Comparison of ENCODE assay signal across 8 cellular contexts in the genomic region with DNA sequence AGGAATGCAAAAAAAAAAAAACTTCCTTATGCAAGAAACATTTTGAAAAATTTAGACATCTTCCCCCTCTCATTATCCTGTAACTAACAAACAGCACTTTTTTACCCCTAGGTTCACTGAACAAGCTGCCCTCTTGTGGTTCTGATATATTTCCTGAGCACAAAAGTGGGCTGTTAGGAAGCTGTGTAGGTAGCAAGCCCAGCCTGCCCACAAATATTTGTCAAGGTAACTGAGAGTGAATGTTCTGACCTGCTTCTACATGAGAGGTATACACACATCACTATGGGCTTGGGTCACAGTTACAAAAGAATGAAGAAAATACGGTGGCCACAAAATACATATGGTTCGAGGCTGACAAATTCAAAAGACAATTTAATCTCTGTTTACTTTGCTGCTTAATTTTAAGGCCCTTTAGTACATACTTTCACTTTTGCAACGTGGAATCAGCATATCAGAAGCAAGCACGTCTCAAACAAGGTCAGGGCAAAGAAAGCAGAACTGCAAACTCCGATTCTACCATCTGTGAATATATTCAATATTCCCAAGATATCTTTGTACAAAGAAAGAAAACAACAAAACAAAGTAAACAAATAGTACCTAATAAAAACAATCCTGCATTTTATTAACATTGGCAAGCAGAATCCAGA.
DNase-seq lines count a peak whose midpoint lies in the region; ATAC-seq, FAIRE-seq and TF ChIP-seq lines count a peak whose summit lies in the region.

No MANE protein-coding gene starts in this region.

- H3K4me3 ChIP-seq in GM12878: peak overlapping the region; percentile 20
- peak overlapping the region; percentile 27 to 33 for H3K4me3 ChIP-seq in uterus

- POLR2A ChIA-PET in GM12878 (lab: Charles Lee): interaction anchor here (0.6 to 1.1 kb wide), 2 partner anchors 19 to 35 kb away, joined by 3 read pairs; no protein-coding TSS in a partner anchor

- no peaks in the 10 kb centered on the region for H3K27me3 ChIP-seq in GM12878 (replicated peaks in 1 of 2; ENCODE audit: control insufficient read depth in 2 of 2, insufficient read depth in 2 of 2, low read length in 1 of 2)
- H3K27me3 ChIP-seq in uterus: no peaks in the 10 kb centered on the region

- H2AFZ ChIP-seq in GM12878 (ENCODE audit: control insufficient read depth, low read depth, low read length): no peak overlapping the region

- 2% methylated on average over 5 of the region's 5 CpGs for WGBS in GM12878 (ENCODE audit: insufficient coverage, insufficient replicate concordance, low lambda C conversion rate, missing lambda C conversion rate)

- peak; percentile 96 for FAIRE-seq in GM12878 (lab: Jason Lieb, UNC)

- peak overlapping the region; percentile 47 for H3K27ac ChIP-seq in GM12878 (ENCODE audit: control insufficient read depth, insufficient read depth)
- H3K27ac ChIP-seq in uterus: peak overlapping the region; percentile 55 to 79

- TF ChIP-seq EP300 in GM12878 (IDR thresholded peaks at IDR 0.05; ENCODE audit: borderline replicate concordance in 1 of 2, control insufficient read depth in 1 of 2, low read depth in 2 of 2, low read length in 2 of 2): peak in 1 of 2 experiments; percentile 6; a peak in 1 of 4 replicates

- TF ChIP-seq RAD21 in GM12878 (IDR thresholded peaks at IDR 0.05; ENCODE audit: insufficient read depth, low read depth, low read length): peak; percentile 71

- in situ Hi-C loops in GM12878 (cut with MboI): no loop called here

- TF ChIP-seq POLR2A in GM12878 (IDR thresholded peaks at IDR 0.05; ENCODE audit: low read depth, low read length) (no peak), uterus (IDR thresholded peaks at IDR 0.05) (no peak)

- intact Hi-C loops in GM12878 (cut with micrococcal nuclease; ENCODE audit: unreplicated experiment) (loop anchor here (2.0 to 5.0 kb wide), 4 partner anchors 72 to 494 kb away; partner anchors contain the start of gene N4BP2), left colon (cut with DNase I, micrococcal nuclease) (no loop called here), uterus (cut with DNase I; ENCODE audit: low total_unique reads) (no loop called here)

- no peaks in the 10 kb centered on the region for H4K20me1 ChIP-seq in GM12878 (ENCODE audit: control insufficient read depth, insufficient read depth)

- H3K4me1 ChIP-seq in GM12878 (ENCODE audit: control insufficient read depth, insufficient read depth, low read length) (peaks cover 18% of the 10 kb centered on the region; the same call in 1 of the 2 replicates), uterus (no peaks in the 10 kb centered on the region)

- ATAC-seq in GM18867 (IDR thresholded peaks at IDR 0.05; ENCODE audit: unreplicated experiment) (peak; percentile 85), HG03064 (IDR thresholded peaks at IDR 0.05; ENCODE audit: low read depth, unreplicated experiment) (peak; percentile 54), GM12878 (peak; percentile 89), left colon (peak; percentile 25)

- RAD21 ChIA-PET in GM12878 (lab: Charles Lee; ENCODE audit: unreplicated experiment): interaction anchor here (0.7 to 3.0 kb wide), 18 partner anchors 8 to 242 kb away, joined by 3 to 17 read pairs (median 4); no protein-coding TSS in a partner anchor

- peak overlapping the region; percentile 33 for H3K9ac ChIP-seq in GM12878 (ENCODE audit: control insufficient read depth, insufficient read depth, low read length)

- CTCF ChIA-PET in GM12878 (lab: Yijun Ruan, JAX): interaction anchor here (0.6 to 6.2 kb wide), 18 partner anchors 12 to 366 kb away, joined by 3 to 46 read pairs (median 4); no protein-coding TSS in a partner anchor

- SMC1A ChIA-PET in GM12878 (lab: Charles Lee; ENCODE audit: uncharacterized antibody, unreplicated experiment): interaction anchor here (0.6 to 4.9 kb wide), 18 partner anchors 9 to 1234 kb away, joined by 3 to 34 read pairs (median 4); no protein-coding TSS in a partner anchor

- TF ChIP-seq CTCF in GM12878 (IDR thresholded peaks at IDR 0.05 in 2 of 3, conservative IDR thresholded peaks at IDR 0.05 in 1 of 3; ENCODE audit: control insufficient read depth in 2 of 3, extremely low read depth in 1 of 3, insufficient read depth in 1 of 3, low read depth in 3 of 3, low read length in 3 of 3) (peak; percentile 42 to 53 (median 47); a peak in 5 of 6 replicates), uterus (IDR thresholded peaks at IDR 0.05) (peak in 1 of 4 experiments; percentile 30)

- DNase-seq in COR-L47 (lab: John Stamatoyannopoulos, UW) (peak; percentile 5), NCI-H748 (lab: John Stamatoyannopoulos, UW; ENCODE audit: unreplicated experiment) (peak; percentile 66), GM12878 (ENCODE audit: low read depth, low spot score) (peak; percentile 76), left colon (no peak), uterus (no peak)
- no peak for DNase-seq in effector CD4-positive, alpha-beta T cell

- BruUV-seq in GM12878 (replicated peaks; lab: Mats Ljungman, UMichigan): no TSS peak

- H3K36me3 ChIP-seq in GM12878 (ENCODE audit: control insufficient read depth in 2 of 2, insufficient read depth in 2 of 2, low read length in 1 of 2) (peaks cover 10 to 13% of the 10 kb centered on the region in 2 experiments; a peak in 3 of 4 replicates), uterus (no peaks in the 10 kb centered on the region)

- H3K4me2 ChIP-seq in GM12878 (ENCODE audit: control insufficient read depth, insufficient read depth): peak overlapping the region; percentile 72

- H3K9me3 ChIP-seq in GM12878 (replicated peaks; ENCODE audit: control insufficient read depth, insufficient read depth, low read length) (no peaks in the 10 kb centered on the region), uterus (no peaks in the 10 kb centered on the region)

- peaks cover 60% of the 10 kb centered on the region for H3K79me2 ChIP-seq in GM12878 (ENCODE audit: control insufficient read depth, insufficient read depth, low read length)

TF ChIP-seq in GM12878, 131 proteins besides CTCF, POLR2A, EP300 and RAD21 (continues in another document):
- TF ChIP-seq IKZF2 (IDR thresholded peaks at IDR 0.05): peak in 1 of 2 experiments; percentile 7; a peak in 1 of 4 replicates
- TF ChIP-seq NFIC (IDR thresholded peaks at IDR 0.05; ENCODE audit: low read depth, low read length): peak; percentile 19
- peak; percentile 33; the same call in 1 of the 2 replicates for TF ChIP-seq ZSCAN29 (IDR thresholded peaks at IDR 0.05)
- no peak for TF ChIP-seq SMAD5 (IDR thresholded peaks at IDR 0.05; ENCODE audit: low read depth)
- no peak for TF ChIP-seq NR2C1 (IDR thresholded peaks at IDR 0.05)
- TF ChIP-seq HDAC2 (IDR thresholded peaks at IDR 0.05): no peak
- TF ChIP-seq SMARCA5 (IDR thresholded peaks at IDR 0.05): peak; percentile 78
- TF ChIP-seq, protein P1, sequence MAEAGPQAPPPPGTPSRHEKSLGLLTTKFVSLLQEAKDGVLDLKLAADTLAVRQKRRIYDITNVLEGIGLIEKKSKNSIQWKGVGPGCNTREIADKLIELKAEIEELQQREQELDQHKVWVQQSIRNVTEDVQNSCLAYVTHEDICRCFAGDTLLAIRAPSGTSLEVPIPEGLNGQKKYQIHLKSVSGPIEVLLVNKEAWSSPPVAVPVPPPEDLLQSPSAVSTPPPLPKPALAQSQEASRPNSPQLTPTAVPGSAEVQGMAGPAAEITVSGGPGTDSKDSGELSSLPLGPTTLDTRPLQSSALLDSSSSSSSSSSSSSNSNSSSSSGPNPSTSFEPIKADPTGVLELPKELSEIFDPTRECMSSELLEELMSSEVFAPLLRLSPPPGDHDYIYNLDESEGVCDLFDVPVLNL (IDR thresholded peaks at IDR 0.05; ENCODE audit: low read depth, low read length): no peak
- TF ChIP-seq BCL3 (IDR thresholded peaks at IDR 0.05; ENCODE audit: borderline replicate concordance, insufficient read depth, low read depth, low read length, poor library complexity, severe bottlenecking): no peak
- no peak for TF ChIP-seq NRF1 (conservative IDR thresholded peaks at IDR 0.05; ENCODE audit: low read depth, low read length)
- no peak for TF ChIP-seq STAT1 (conservative IDR thresholded peaks at IDR 0.05)
- TF ChIP-seq NBN (IDR thresholded peaks at IDR 0.05): no peak
- TF ChIP-seq SIX5 (IDR thresholded peaks at IDR 0.05; ENCODE audit: low read depth, low read length, severe bottlenecking): no peak
- TF ChIP-seq, protein P2, sequence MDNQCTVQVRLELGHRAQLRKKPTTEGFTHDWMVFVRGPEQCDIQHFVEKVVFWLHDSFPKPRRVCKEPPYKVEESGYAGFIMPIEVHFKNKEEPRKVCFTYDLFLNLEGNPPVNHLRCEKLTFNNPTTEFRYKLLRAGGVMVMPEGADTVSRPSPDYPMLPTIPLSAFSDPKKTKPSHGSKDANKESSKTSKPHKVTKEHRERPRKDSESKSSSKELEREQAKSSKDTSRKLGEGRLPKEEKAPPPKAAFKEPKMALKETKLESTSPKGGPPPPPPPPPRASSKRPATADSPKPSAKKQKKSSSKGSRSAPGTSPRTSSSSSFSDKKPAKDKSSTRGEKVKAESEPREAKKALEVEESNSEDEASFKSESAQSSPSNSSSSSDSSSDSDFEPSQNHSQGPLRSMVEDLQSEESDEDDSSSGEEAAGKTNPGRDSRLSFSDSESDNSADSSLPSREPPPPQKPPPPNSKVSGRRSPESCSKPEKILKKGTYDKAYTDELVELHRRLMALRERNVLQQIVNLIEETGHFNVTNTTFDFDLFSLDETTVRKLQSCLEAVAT (IDR thresholded peaks at IDR 0.05): peak; percentile 84
- no peak for TF ChIP-seq HDGF (IDR thresholded peaks at IDR 0.05)
- TF ChIP-seq, protein P3, sequence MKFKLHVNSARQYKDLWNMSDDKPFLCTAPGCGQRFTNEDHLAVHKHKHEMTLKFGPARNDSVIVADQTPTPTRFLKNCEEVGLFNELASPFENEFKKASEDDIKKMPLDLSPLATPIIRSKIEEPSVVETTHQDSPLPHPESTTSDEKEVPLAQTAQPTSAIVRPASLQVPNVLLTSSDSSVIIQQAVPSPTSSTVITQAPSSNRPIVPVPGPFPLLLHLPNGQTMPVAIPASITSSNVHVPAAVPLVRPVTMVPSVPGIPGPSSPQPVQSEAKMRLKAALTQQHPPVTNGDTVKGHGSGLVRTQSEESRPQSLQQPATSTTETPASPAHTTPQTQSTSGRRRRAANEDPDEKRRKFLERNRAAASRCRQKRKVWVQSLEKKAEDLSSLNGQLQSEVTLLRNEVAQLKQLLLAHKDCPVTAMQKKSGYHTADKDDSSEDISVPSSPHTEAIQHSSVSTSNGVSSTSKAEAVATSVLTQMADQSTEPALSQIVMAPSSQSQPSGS (IDR thresholded peaks at IDR 0.05; ENCODE audit: low read length): no peak

Comparison
In these comparisons a context has a peak if more than half of its experiments do, and no peak if none do; other contexts are left out.
1. DNase-seq: peak in COR-L47 (single experiment), NCI-H748 (single experiment) and GM12878 (single experiment); none in left colon (0 of 2), uterus (0 of 2) and effector CD4-positive, alpha-beta T cell (single experiment).
2. ATAC-seq: peak in every context shown above with its lines; median percentile 89 in GM12878; 85 in GM18867; 54 in HG03064; 25 in left colon.